1 cellular context compared by ENCODE assay signal in genomic region chr6:21942910-21943309, GRCh38.
TF ChIP-seq lines count a peak whose summit lies in the region.

No MANE protein-coding gene starts in this region.

TF ChIP-seq in SK-N-SH, 30 proteins besides CTCF, POLR2A, EP300 and RAD21 (continued from another document):
- TF ChIP-seq ZBTB33 (IDR thresholded peaks at IDR 0.05; ENCODE audit: borderline replicate concordance, low read depth) (no peak), EZH2phosphoT487 (IDR thresholded peaks at IDR 0.05; ENCODE audit: borderline replicate concordance, low read depth) (no peak), GABPA (IDR thresholded peaks at IDR 0.05; ENCODE audit: low read depth) (no peak), REST (IDR thresholded peaks at IDR 0.05; ENCODE audit: low read depth, low read length) (no peak), SIN3A (IDR thresholded peaks at IDR 0.05; ENCODE audit: borderline replicate concordance, low read depth, low read length) (no peak), TCF12 (IDR thresholded peaks at IDR 0.05) (peak; percentile 49), CHD2 (IDR thresholded peaks at IDR 0.05; ENCODE audit: low read length, partially characterized antibody) (no peak), RCOR1 (IDR thresholded peaks at IDR 0.05; ENCODE audit: low read length) (no peak), TEAD4 (IDR thresholded peaks at IDR 0.05; ENCODE audit: borderline replicate concordance, insufficient read depth) (no peak), RXRA (IDR thresholded peaks at IDR 0.05; ENCODE audit: borderline replicate concordance, low read depth) (0 out of 2 replicates have a peak, but pooled peaks have one; percentile 14)
- TF ChIP-seq, protein P1, sequence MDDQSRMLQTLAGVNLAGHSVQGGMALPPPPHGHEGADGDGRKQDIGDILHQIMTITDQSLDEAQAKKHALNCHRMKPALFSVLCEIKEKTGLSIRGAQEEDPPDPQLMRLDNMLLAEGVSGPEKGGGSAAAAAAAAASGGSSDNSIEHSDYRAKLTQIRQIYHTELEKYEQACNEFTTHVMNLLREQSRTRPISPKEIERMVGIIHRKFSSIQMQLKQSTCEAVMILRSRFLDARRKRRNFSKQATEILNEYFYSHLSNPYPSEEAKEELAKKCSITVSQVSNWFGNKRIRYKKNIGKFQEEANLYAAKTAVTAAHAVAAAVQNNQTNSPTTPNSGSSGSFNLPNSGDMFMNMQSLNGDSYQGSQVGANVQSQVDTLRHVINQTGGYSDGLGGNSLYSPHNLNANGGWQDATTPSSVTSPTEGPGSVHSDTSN (IDR thresholded peaks at IDR 0.05), result peak; percentile 59
